In the genomic region with DNA sequence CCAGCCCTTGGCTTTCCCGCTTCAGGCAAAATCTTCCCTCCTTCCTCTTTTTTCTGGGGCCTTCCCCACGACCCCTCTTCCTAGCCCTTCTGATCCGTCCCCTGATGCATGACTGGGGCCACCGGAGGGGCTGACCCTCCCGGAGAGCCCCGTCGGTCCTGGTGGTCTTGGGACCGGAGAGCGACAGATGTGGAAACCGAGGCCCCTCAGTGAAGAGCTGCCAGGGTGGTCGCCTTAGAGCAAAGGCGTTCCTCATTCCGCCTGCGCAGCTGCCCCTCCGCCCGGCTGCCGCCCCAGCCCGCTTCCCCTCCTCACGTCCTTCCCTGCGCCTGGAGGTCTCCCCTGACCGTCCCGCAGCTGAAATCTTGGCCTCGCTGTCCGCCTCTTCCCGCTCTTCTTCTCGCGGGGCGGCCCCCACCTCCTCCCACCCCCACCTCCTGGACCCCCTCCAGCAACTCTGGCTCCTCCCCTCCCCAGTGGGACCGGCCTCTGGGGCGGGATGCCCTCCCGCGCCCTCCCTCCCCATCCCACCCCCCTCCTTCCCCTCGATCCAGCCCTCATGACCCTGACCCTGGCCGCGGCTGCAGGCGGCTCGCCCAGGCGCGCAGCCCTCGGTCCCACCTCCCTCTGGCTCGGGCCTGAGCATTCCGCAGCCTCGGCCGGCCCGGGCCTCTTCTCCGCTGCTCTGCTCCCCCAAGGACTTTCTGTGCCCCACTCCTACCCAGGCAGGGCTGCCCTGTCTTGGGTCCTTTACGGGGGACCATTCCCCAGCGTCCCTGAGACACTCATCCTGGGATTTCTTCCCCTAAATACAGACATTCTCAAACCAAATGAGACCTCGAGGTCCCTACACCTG, we compare ENCODE assay signal across 2 cellular contexts.
TF ChIP-seq lines count a peak whose summit lies in the region.

A gene (minus strand): TSS at position 367 of the 856 bp plus-strand sequence. CDS start 1,020 bp downstream, outside the sequence.

TF ChIP-seq in IMR-90, 13 proteins besides CTCF, POLR2A, EP300 and RAD21:
- TF ChIP-seq RFX5 (IDR thresholded peaks at IDR 0.05; ENCODE audit: low read depth, low read length) (no peak), CEBPB (IDR thresholded peaks at IDR 0.05; ENCODE audit: low read depth, low read length) (no peak)
- TF ChIP-seq, protein P1, sequence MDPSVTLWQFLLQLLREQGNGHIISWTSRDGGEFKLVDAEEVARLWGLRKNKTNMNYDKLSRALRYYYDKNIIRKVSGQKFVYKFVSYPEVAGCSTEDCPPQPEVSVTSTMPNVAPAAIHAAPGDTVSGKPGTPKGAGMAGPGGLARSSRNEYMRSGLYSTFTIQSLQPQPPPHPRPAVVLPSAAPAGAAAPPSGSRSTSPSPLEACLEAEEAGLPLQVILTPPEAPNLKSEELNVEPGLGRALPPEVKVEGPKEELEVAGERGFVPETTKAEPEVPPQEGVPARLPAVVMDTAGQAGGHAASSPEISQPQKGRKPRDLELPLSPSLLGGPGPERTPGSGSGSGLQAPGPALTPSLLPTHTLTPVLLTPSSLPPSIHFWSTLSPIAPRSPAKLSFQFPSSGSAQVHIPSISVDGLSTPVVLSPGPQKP (IDR thresholded peaks at IDR 0.05; ENCODE audit: borderline replicate concordance, low read depth, low read length) = no peak
TF ChIP-seq in IMR-90: peak in this region for 0.

TF ChIP-seq in endothelial cell of umbilical vein, 7 proteins besides CTCF, POLR2A, EP300 and RAD21:
- TF ChIP-seq, protein P2, sequence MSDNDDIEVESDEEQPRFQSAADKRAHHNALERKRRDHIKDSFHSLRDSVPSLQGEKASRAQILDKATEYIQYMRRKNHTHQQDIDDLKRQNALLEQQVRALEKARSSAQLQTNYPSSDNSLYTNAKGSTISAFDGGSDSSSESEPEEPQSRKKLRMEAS (IDR thresholded peaks at IDR 0.05; ENCODE audit: insufficient read depth, insufficient read length) = no peak
- peak; percentile 8 for TF ChIP-seq EZH2 (IDR thresholded peaks at IDR 0.05; ENCODE audit: borderline replicate concordance, low read depth, low read length, severe bottlenecking)
